35 cellular contexts compared by ENCODE assay signal in genomic region chr20:63061701-63062100, GRCh38. TPM values are rescaled to one million over a fixed set of nuclear protein-coding genes. Genes with fewer than 3 reads are reported as not detected.
DNase-seq lines count a peak whose midpoint lies in the region; ATAC-seq, FAIRE-seq and TF ChIP-seq lines count a peak whose summit lies in the region.
"Had no signal": no experiment of that assay in that cellular context is flagged by ENCODE, and none has a peak within 500 bp of the region (broad histone marks: within the 10 kb centered on the region; RNA-seq: fewer than 3 reads in every experiment).

No MANE protein-coding gene starts in this region.

- WGBS in right lobe of liver (ENCODE audit: insufficient coverage, low coverage, low lambda C conversion rate, missing lambda C conversion rate), result 74% methylated on average over 15 of the region's 17 CpGs

- TF ChIP-seq POLR2A in right lobe of liver (IDR thresholded peaks at IDR 0.05), result no peak

- no peaks in the 10 kb centered on the region for H3K36me3 Mint-ChIP-seq in chondrocyte (ENCODE audit: low read depth)
- no peaks in the 10 kb centered on the region for H3K36me3 Mint-ChIP-seq in activated CD4-positive, alpha-beta T cell treated with anti-CD3 and anti-CD28 coated beads, Interleukin-2, amount 10 ng/mL, durations not matched to agents 7 days and 5 days (ENCODE audit: low read depth)

- peaks cover 0 to under 1% of the 10 kb centered on the region in 2 donors for H3K4me1 ChIP-seq in right atrium auricular region
- peaks cover 0 to under 1% (median 0%) of the 10 kb centered on the region in 4 donors for H3K4me1 ChIP-seq in right lobe of liver
- H3K4me1 ChIP-seq: breast epithelium, colonic mucosa, foreskin keratinocyte, psoas muscle had no signal

- POLR2A ChIA-PET in activated CD4-positive, alpha-beta T cell treated with anti-CD3 and anti-CD28 coated beads, Interleukin-2, amount 10 ng/mL, durations not matched to agents 7 days and 5 days (lab: Charles Lee), result no interaction called here

- DNase-seq in cardiac septum (ENCODE audit: low spot score), result peak; percentile 17
- no peak for DNase-seq in right atrium auricular region (ENCODE audit: low spot score)
- peak; percentile 40 for DNase-seq in chondrocyte (ENCODE audit: low spot score)
- peak; percentile 4 to 38 (median 15) for DNase-seq in right lobe of liver
- DNase-seq in urothelium cell line (ENCODE audit: low spot score), result no peak
- DNase-seq in activated CD4-positive, alpha-beta T cell treated with anti-CD3 and anti-CD28 coated beads, Interleukin-2, amount 10 ng/mL, durations not matched to agents 7 days and 5 days, result no peak
- no peak for DNase-seq in NCI-H187 (lab: John Stamatoyannopoulos, UW)
- DNase-seq: activated CD4-positive, alpha-beta T cell treated with anti-CD3 and anti-CD28 coated beads for 4 hours; activated CD8-positive, alpha-beta memory T cell treated with anti-CD3 and anti-CD28 coated beads for 24 hours; activated T-cell treated with anti-CD3 and anti-CD28 coated beads, Interleukin-2, amount 50 U/mL, for 24 hours; amygdala; C1 segment of cervical spinal cord; colonic mucosa; COR-L47; foreskin keratinocyte; GDM1; KG1; left colon; MG63; NCI-H1105 treated with DMSO at 0.1 percent for 48 hours; NCI-H2081; NCI-H226; NCI-H774; stimulated activated CD4-positive, alpha-beta T cell treated with anti-CD3 and anti-CD28 coated beads, Interleukin-1b, Interleukin-23, amount 100 ng/mL, for 48 hours; stimulated activated CD8-positive, alpha-beta memory T cell treated with anti-CD3 and anti-CD28 coated beads, Interleukin-4, amount 100 ng/mL, for 48 hours had no signal

- peaks cover 27% of the 10 kb centered on the region for H3K27me3 Mint-ChIP-seq in chondrocyte (ENCODE audit: low read depth)
- no peaks in the 10 kb centered on the region for H3K27me3 Mint-ChIP-seq in activated CD4-positive, alpha-beta T cell treated with anti-CD3 and anti-CD28 coated beads, Interleukin-2, amount 10 ng/mL, durations not matched to agents 7 days and 5 days

- ATAC-seq in right lobe of liver, result no peak
- no peak for ATAC-seq in HG03159 (IDR thresholded peaks at IDR 0.05; ENCODE audit: unreplicated experiment)
- ATAC-seq: foreskin keratinocyte, left colon, psoas muscle had no signal

- intact Hi-C loops in cardiac septum (cut with DNase I), result no loop called here
- intact Hi-C loops in right lobe of liver (cut with DNase I), result loop anchor here in 1 of 2 donors (5.0 kb wide), 1 partner anchor 116 kb away; no protein-coding TSS in a partner anchor

- H3K4me3 Mint-ChIP-seq in chondrocyte (ENCODE audit: unreplicated experiment), result no peak overlapping the region
- H3K4me3 Mint-ChIP-seq in activated CD4-positive, alpha-beta T cell treated with anti-CD3 and anti-CD28 coated beads, Interleukin-2, amount 10 ng/mL, durations not matched to agents 7 days and 5 days, result no peak overlapping the region
- H3K4me3 Mint-ChIP-seq: activated T-cell treated with anti-CD3 and anti-CD28 coated beads, Interleukin-2, amount 50 U/mL, for 24 hours had no signal

- CTCF ChIA-PET in activated CD4-positive, alpha-beta T cell treated with anti-CD3 and anti-CD28 coated beads, Interleukin-2, amount 10 ng/mL, durations not matched to agents 7 days and 5 days (lab: Charles Lee), result no interaction called here

- FAIRE-seq in urothelium cell line (lab: Jason Lieb, UNC), result peak; percentile 100
- FAIRE-seq: GM18507 had no signal

- H3K36me3 ChIP-seq in right atrium auricular region (no peaks in the 10 kb centered on the region), right lobe of liver (no peaks in the 10 kb centered on the region)
- H3K36me3 ChIP-seq: breast epithelium, colonic mucosa, esophagus muscularis mucosa, MG63, tibial nerve had no signal

- H3K27ac ChIP-seq in right atrium auricular region (no peak overlapping the region), right lobe of liver (no peak overlapping the region)
- H3K27ac ChIP-seq: breast epithelium, colonic mucosa, esophagus muscularis mucosa, foreskin keratinocyte, psoas muscle, SK-N-MC, skin epidermis, tibial nerve had no signal

- H3K27me3 ChIP-seq in right atrium auricular region, result peaks cover 0 to 4% of the 10 kb centered on the region in 2 donors
- H3K27me3 ChIP-seq in right lobe of liver, result no peaks in the 10 kb centered on the region
- H3K27me3 ChIP-seq: colonic mucosa, foreskin keratinocyte had no signal

- no peaks in the 10 kb centered on the region for H3K9me3 Mint-ChIP-seq in chondrocyte (ENCODE audit: low read depth)
- H3K9me3 Mint-ChIP-seq in activated CD4-positive, alpha-beta T cell treated with anti-CD3 and anti-CD28 coated beads, Interleukin-2, amount 10 ng/mL, durations not matched to agents 7 days and 5 days, result no peaks in the 10 kb centered on the region
- H3K9me3 Mint-ChIP-seq: activated T-cell treated with anti-CD3 and anti-CD28 coated beads, Interleukin-2, amount 50 U/mL, for 24 hours had no signal

- no peaks in the 10 kb centered on the region for H3K4me1 Mint-ChIP-seq in chondrocyte (ENCODE audit: low read depth)
- no peaks in the 10 kb centered on the region for H3K4me1 Mint-ChIP-seq in activated CD4-positive, alpha-beta T cell treated with anti-CD3 and anti-CD28 coated beads, Interleukin-2, amount 10 ng/mL, durations not matched to agents 7 days and 5 days

- H3K9me3 ChIP-seq in right atrium auricular region, result no peaks in the 10 kb centered on the region
- no peaks in the 10 kb centered on the region for H3K9me3 ChIP-seq in right lobe of liver
- H3K9me3 ChIP-seq: breast epithelium, colonic mucosa, esophagus muscularis mucosa, psoas muscle, tibial nerve had no signal

- no peak overlapping the region for H3K27ac Mint-ChIP-seq in chondrocyte (ENCODE audit: unreplicated experiment)
- H3K27ac Mint-ChIP-seq in activated CD4-positive, alpha-beta T cell treated with anti-CD3 and anti-CD28 coated beads, Interleukin-2, amount 10 ng/mL, durations not matched to agents 7 days and 5 days, result no peak overlapping the region
- H3K27ac Mint-ChIP-seq: activated T-cell treated with anti-CD3 and anti-CD28 coated beads, Interleukin-2, amount 50 U/mL, for 24 hours had no signal

- H3K4me3 ChIP-seq in right atrium auricular region (no peak overlapping the region), right lobe of liver (no peak overlapping the region)
- H3K4me3 ChIP-seq: breast epithelium, colonic mucosa, esophagus muscularis mucosa, MG63, psoas muscle, SK-N-MC, skin epidermis, tibial nerve had no signal

- TF ChIP-seq CTCF in right atrium auricular region (IDR thresholded peaks at IDR 0.05) (no peak), chondrocyte (IDR thresholded peaks at IDR 0.05) (no peak), right lobe of liver (IDR thresholded peaks at IDR 0.05) (no peak)

RNA-seq across cellular contexts. Expression of gene BHLHE23, which starts 54.9 kb away (rescaled TPM):
- total RNA-seq in cardiac septum, result not detected
- not detected for total RNA-seq in right atrium auricular region
- total RNA-seq in chondrocyte, result not detected in 3 replicates
- total RNA-seq in right lobe of liver, result not detected
- not detected for total RNA-seq in activated CD4-positive, alpha-beta T cell treated with anti-CD3 and anti-CD28 coated beads, Interleukin-2, amount 10 ng/mL, durations not matched to agents 7 days and 5 days
- total RNA-seq: breast epithelium; colonic mucosa; esophagus muscularis mucosa; foreskin keratinocyte; left colon; psoas muscle; RPMI7951; T-helper 1 cell treated with Interleukin-12 subunit alpha and Interleukin-12 subunit beta and Interleukin-4 antibody, amounts not matched to agents 30 ng/mL and 1 ng/mL, for 36 hours; tibial nerve had no signal

Comparison
In these comparisons a context has a peak if more than half of its experiments do, and no peak if none do; other contexts are left out.
1. DNase-seq: peak in cardiac septum (single experiment), chondrocyte (single experiment) and right lobe of liver (3 of 3); none in right atrium auricular region (single experiment), urothelium cell line (single experiment), activated CD4-positive, alpha-beta T cell treated with anti-CD3 and anti-CD28 coated beads, Interleukin-2, amount 10 ng/mL, durations not matched to agents 7 days and 5 days (single experiment) and NCI-H187 (0 of 2).